Comparison of ENCODE assay signal across 2 cellular contexts in genomic region chr4:172129593-172129992, GRCh38.
TF ChIP-seq lines count a peak whose summit lies in the region.

No MANE protein-coding gene starts in this region.

TF ChIP-seq in SK-N-SH, 30 proteins besides CTCF, POLR2A, EP300 and RAD21 (continued from another document):
- TF ChIP-seq GATA2 (CRISPR knock-in tag; IDR thresholded peaks at IDR 0.05) (no peak), CHD2 (IDR thresholded peaks at IDR 0.05; ENCODE audit: low read length, partially characterized antibody) (no peak), JUND (IDR thresholded peaks at IDR 0.05) (no peak), REST (IDR thresholded peaks at IDR 0.05; ENCODE audit: low read depth, low read length) (no peak), RXRA (IDR thresholded peaks at IDR 0.05; ENCODE audit: borderline replicate concordance, low read depth) (no peak), TCF12 (IDR thresholded peaks at IDR 0.05) (no peak), YY1 (IDR thresholded peaks at IDR 0.05; ENCODE audit: low read depth) (no peak), NFIC (IDR thresholded peaks at IDR 0.05; ENCODE audit: borderline replicate concordance) (no peak), GABPA (IDR thresholded peaks at IDR 0.05; ENCODE audit: low read depth) (no peak), EZH2phosphoT487 (IDR thresholded peaks at IDR 0.05; ENCODE audit: borderline replicate concordance, low read depth) (no peak), IRF3 (IDR thresholded peaks at IDR 0.05; ENCODE audit: low read depth, low read length) (no peak), ELF1 (IDR thresholded peaks at IDR 0.05) (no peak)
- TF ChIP-seq, protein P1, sequence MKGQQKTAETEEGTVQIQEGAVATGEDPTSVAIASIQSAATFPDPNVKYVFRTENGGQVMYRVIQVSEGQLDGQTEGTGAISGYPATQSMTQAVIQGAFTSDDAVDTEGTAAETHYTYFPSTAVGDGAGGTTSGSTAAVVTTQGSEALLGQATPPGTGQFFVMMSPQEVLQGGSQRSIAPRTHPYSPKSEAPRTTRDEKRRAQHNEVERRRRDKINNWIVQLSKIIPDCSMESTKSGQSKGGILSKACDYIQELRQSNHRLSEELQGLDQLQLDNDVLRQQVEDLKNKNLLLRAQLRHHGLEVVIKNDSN (IDR thresholded peaks at IDR 0.05; ENCODE audit: borderline replicate concordance, low read depth) = no peak

TF ChIP-seq in K562, 482 proteins besides CTCF, POLR2A, EP300 and RAD21 (continued from another document):
- TF ChIP-seq, protein P2, sequence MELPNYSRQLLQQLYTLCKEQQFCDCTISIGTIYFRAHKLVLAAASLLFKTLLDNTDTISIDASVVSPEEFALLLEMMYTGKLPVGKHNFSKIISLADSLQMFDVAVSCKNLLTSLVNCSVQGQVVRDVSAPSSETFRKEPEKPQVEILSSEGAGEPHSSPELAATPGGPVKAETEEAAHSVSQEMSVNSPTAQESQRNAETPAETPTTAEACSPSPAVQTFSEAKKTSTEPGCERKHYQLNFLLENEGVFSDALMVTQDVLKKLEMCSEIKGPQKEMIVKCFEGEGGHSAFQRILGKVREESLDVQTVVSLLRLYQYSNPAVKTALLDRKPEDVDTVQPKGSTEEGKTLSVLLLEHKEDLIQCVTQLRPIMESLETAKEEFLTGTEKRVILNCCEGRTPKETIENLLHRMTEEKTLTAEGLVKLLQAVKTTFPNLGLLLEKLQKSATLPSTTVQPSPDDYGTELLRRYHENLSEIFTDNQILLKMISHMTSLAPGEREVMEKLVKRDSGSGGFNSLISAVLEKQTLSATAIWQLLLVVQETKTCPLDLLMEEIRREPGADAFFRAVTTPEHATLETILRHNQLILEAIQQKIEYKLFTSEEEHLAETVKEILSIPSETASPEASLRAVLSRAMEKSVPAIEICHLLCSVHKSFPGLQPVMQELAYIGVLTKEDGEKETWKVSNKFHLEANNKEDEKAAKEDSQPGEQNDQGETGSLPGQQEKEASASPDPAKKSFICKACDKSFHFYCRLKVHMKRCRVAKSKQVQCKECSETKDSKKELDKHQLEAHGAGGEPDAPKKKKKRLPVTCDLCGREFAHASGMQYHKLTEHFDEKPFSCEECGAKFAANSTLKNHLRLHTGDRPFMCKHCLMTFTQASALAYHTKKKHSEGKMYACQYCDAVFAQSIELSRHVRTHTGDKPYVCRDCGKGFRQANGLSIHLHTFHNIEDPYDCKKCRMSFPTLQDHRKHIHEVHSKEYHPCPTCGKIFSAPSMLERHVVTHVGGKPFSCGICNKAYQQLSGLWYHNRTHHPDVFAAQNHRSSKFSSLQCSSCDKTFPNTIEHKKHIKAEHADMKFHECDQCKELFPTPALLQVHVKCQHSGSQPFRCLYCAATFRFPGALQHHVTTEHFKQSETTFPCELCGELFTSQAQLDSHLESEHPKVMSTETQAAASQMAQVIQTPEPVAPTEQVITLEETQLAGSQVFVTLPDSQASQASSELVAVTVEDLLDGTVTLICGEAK (IDR thresholded peaks at IDR 0.05) = peak; percentile 72
- TF ChIP-seq, protein P2 (CRISPR knock-in tag; IDR thresholded peaks at IDR 0.05) = peak; percentile 66
- TF ChIP-seq MAFF (IDR thresholded peaks at IDR 0.05; ENCODE audit: low read length) = no peak
- peak; percentile 95 for TF ChIP-seq MYNN (IDR thresholded peaks at IDR 0.05)
- no peak for TF ChIP-seq MYNN (CRISPR knock-in tag; IDR thresholded peaks at IDR 0.05)
